8 cellular contexts compared by ENCODE assay signal in the genomic region with DNA sequence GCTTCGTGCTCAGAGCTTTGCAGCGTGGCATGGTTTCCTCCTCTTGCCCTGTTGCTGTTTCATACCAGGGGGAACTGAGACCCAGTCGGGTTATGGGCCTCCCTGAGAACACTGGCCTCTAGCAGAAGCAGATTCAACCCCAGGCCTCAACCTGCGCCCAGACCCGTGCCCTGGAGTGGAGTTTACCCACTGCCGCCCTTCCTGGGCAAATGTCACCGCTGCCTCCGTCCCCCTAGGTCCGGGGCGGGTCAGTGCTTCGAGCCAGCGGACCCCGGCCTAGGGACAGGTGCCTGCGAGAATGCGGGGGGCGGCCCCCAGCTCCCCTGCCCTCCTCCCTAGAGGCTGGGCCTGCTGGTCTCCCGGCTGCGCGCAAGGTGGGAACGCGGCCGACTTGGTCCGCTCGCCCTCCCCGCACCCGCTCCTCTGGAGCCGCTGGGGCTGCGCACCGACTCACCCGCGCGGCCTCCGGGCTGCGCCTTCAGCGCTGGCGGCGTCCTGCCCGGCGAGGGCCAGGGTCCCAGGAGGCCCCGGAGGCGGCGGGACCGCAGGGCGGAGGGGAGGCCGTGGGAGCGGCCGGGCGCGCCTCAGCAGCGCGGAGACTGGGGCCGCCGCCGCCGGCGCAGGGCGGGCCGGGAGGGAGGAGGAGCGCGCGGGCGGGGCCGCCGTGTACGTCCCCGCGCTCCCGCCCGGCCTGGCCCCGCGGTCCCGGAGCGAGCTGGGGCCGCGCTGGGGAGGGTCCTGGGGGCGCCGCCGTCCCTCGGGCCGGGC. TPM values are rescaled to one million over a fixed set of nuclear protein-coding genes. Genes with fewer than 3 reads are reported as not detected.
DNase-seq lines count a peak whose midpoint lies in the region; ATAC-seq and TF ChIP-seq lines count a peak whose summit lies in the region.

A gene with protein sequence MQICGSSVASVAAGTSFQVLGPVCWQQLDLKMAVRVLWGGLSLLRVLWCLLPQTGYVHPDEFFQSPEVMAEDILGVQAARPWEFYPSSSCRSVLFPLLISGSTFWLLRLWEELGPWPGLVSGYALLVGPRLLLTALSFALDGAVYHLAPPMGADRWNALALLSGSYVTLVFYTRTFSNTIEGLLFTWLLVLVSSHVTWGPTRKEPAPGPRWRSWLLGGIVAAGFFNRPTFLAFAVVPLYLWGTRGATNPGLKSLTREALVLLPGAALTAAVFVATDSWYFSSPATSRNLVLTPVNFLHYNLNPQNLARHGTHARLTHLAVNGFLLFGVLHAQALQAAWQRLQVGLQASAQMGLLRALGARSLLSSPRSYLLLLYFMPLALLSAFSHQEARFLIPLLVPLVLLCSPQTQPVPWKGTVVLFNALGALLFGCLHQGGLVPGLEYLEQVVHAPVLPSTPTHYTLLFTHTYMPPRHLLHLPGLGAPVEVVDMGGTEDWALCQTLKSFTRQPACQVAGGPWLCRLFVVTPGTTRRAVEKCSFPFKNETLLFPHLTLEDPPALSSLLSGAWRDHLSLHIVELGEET (minus strand): TSS at position 601 of the 768 bp plus-strand sequence. CDS start 16,802 bp downstream, outside the sequence.

- TF ChIP-seq EP300 in suprapubic skin (IDR thresholded peaks at IDR 0.05) = no peak

- no peak within 1 kb of the TSS for H4K8ac ChIP-seq in mesendoderm (ENCODE audit: low read depth, low read length)

- H3K56ac ChIP-seq in mesendoderm (ENCODE audit: low read length) = peak within 1 kb of the TSS; percentile 79

- H3K18ac ChIP-seq in mesendoderm (ENCODE audit: low read length) = no peak within 1 kb of the TSS

- no peak within 1 kb of the TSS for H2AK5ac ChIP-seq in mesendoderm (ENCODE audit: low read length)

- H3K9me3 ChIP-seq in duodenal mucosa (ENCODE audit: control insufficient read depth in 1 of 2, low read length in 2 of 2) = no peaks in the 10 kb centered on the region
- no peaks in the 10 kb centered on the region for H3K9me3 ChIP-seq in suprapubic skin

- WGBS in mesendoderm (ENCODE audit: extremely low coverage, insufficient coverage, low lambda C conversion rate) = no CpG with 5 or more reads among the region's 80 CpGs
- 0% methylated on average over 6 of the region's 80 CpGs for WGBS in suprapubic skin

- ATAC-seq in GM21447 (IDR thresholded peaks at IDR 0.05; ENCODE audit: unreplicated experiment) = peak; percentile 65

- H3K27me3 ChIP-seq in duodenal mucosa (ENCODE audit: control insufficient read depth in 1 of 2, insufficient read depth in 2 of 2, low read length in 2 of 2) (peaks cover 0 to 7% of the 10 kb centered on the region in 2 donors), mesendoderm (ENCODE audit: insufficient read depth, low read length, poor library complexity) (peaks cover 38% of the 10 kb centered on the region), suprapubic skin (no peaks in the 10 kb centered on the region)

- H3K4me3 ChIP-seq in GM08714 (ENCODE audit: low read length) (peak within 1 kb of the TSS; percentile 82), duodenal mucosa (ENCODE audit: low read depth in 1 of 2, low read length in 2 of 2) (peak within 1 kb of the TSS; percentile 72 to 75), mesendoderm (ENCODE audit: low read length) (peak within 1 kb of the TSS; percentile 13), suprapubic skin (peak within 1 kb of the TSS; percentile 95)

- no peaks in the 10 kb centered on the region for H3K79me1 ChIP-seq in mesendoderm (ENCODE audit: low read length)

- H3K23ac ChIP-seq in mesendoderm (ENCODE audit: low read length) = peak within 1 kb of the TSS; percentile 68

- peak within 1 kb of the TSS; percentile 71 for H3K4me2 ChIP-seq in mesendoderm (ENCODE audit: low read length)

- no peak within 1 kb of the TSS for H2BK5ac ChIP-seq in mesendoderm (ENCODE audit: low read length)

- peaks cover 0 to 5% of the 10 kb centered on the region in 2 donors for H3K36me3 ChIP-seq in duodenal mucosa (ENCODE audit: control insufficient read depth in 1 of 2, insufficient read depth in 2 of 2, low read length in 2 of 2)
- H3K36me3 ChIP-seq in mesendoderm (ENCODE audit: control insufficient read depth, insufficient read depth, low read length) = no peaks in the 10 kb centered on the region
- peaks cover 8% of the 10 kb centered on the region for H3K36me3 ChIP-seq in suprapubic skin

- H3K4me1 ChIP-seq in duodenal mucosa (ENCODE audit: control insufficient read depth in 1 of 2, insufficient read depth in 2 of 2, low read length in 2 of 2) (peaks cover 6 to 8% of the 10 kb centered on the region in 2 donors), mesendoderm (ENCODE audit: control insufficient read depth, low read depth, low read length) (no peaks in the 10 kb centered on the region), suprapubic skin (peaks cover 15% of the 10 kb centered on the region)

- TF ChIP-seq CTCF in VCaP (conservative IDR thresholded peaks at IDR 0.05) = no peak
- TF ChIP-seq CTCF in suprapubic skin (IDR thresholded peaks at IDR 0.05) = no peak

- no peak within 1 kb of the TSS for H4K5ac ChIP-seq in mesendoderm (ENCODE audit: low read length)

- H3K9ac ChIP-seq in duodenal mucosa (ENCODE audit: low read depth in 1 of 2, low read length in 2 of 2) (peak within 1 kb of the TSS; percentile 61 to 72), mesendoderm (ENCODE audit: low read length) (peak within 1 kb of the TSS; percentile 60)

- H2BK120ac ChIP-seq in mesendoderm (ENCODE audit: low read depth, low read length) = no peak within 1 kb of the TSS

- no peak within 1 kb of the TSS for H2BK15ac ChIP-seq in mesendoderm (replicated peaks; ENCODE audit: low read depth)

- peak; percentile 58 for DNase-seq in HuH-7.5 (ENCODE audit: low spot score)
- no peak for DNase-seq in mesendoderm
- peak in 1 of 2 donors; percentile 65 for DNase-seq in suprapubic skin (ENCODE audit: low spot score in 2 of 2)
- DNase-seq in DMS153 treated with DMSO at 0.1 percent for 48 hours (lab: John Stamatoyannopoulos, UW; ENCODE audit: unreplicated experiment) = no peak

- H3K4ac ChIP-seq in mesendoderm (ENCODE audit: low read depth, low read length) = no peak within 1 kb of the TSS

- no peaks in the 10 kb centered on the region for H3K79me2 ChIP-seq in mesendoderm (ENCODE audit: control insufficient read depth, insufficient read depth, low read length)

- no peak for TF ChIP-seq POLR2A in suprapubic skin (IDR thresholded peaks at IDR 0.05)

- H3K27ac ChIP-seq in VCaP (peak within 1 kb of the TSS; percentile 68), duodenal mucosa (ENCODE audit: low read depth, low read length) (no peak within 1 kb of the TSS), mesendoderm (ENCODE audit: low read depth, low read length) (no peak within 1 kb of the TSS), suprapubic skin (peak within 1 kb of the TSS; percentile 64)

RNA-seq across cellular contexts. Expression of the gene that starts here (rescaled TPM):
- 0.03 TPM for polyA plus RNA-seq in mesendoderm (2013, experiment 1 of 2)
- polyA plus RNA-seq in mesendoderm (2013, experiment 2 of 2) = 0.01 TPM
- 10 to 100 TPM; 11.0 to 17.4 (median 13.3) TPM for total RNA-seq in suprapubic skin

Comparison
In these comparisons a context has a peak if more than half of its experiments do, and no peak if none do; other contexts are left out.
1. H3K4me3 ChIP-seq: peak in every context shown above with its lines; median percentile 95 in suprapubic skin; 82 in GM08714; 74 in duodenal mucosa; 13 in mesendoderm.
2. H3K27ac ChIP-seq: peak in VCaP (single experiment) and suprapubic skin (single experiment); none in duodenal mucosa (single experiment) and mesendoderm (single experiment).